Comparison of ENCODE assay signal across 8 cellular contexts in the genomic region with DNA sequence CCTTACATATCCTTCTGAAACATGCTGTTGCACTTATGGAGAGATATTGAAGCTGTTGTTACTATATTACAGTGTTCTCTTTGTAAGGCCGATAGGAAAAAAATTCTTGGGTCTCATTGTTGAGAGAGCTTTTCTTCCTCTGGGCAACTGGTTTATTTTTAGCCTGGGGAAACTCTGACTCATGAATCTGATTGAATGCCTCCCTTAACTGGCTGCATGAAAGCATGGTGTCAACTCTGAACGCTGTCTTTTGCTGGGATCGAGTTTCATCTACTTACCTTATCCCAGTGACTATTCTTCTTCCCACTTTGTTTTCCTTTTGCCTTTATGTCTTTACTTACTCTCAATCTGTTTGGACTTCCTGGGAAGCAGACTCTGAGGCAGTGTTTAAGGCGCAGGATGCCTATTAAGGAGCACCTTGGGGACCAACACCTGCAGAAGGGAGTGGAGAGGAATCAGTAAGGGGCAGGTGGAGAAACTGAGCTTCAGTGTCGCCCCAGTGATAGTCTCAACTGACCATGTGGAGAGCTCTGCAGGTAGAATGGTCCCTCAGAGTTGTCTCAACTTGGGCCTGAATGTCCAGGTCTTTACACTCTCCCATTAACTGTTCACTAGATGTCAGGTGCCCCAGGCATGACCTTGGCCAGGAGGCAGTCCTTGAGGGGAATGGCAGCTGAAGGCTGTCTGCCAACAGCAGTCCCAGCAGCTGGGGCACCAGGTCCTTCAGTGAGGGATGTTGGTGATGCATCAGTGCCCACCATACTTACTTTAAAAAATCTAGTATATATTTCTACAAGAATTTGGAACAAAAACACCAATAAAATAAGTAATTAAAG.
DNase-seq lines count a peak whose midpoint lies in the region; ATAC-seq, FAIRE-seq and TF ChIP-seq lines count a peak whose summit lies in the region.

No MANE protein-coding gene starts in this region.

- CTCF ChIA-PET in HCT116 (lab: Charles Lee): interaction anchor here (0.6 to 1.6 kb wide), 2 partner anchors 44 to 47 kb away, joined by 3 to 4 read pairs; no protein-coding TSS in a partner anchor

- H3K27ac ChIP-seq in HCT116 (ENCODE audit: low read depth, low read length) (peak overlapping the region; percentile 59), sigmoid colon (peak overlapping the region; percentile 64 to 71 (median 70))

- no peaks in the 10 kb centered on the region for H3K79me2 ChIP-seq in HCT116 (ENCODE audit: insufficient read depth, low read length)

- H3K9me2 ChIP-seq in HCT116 (ENCODE audit: insufficient read depth): no peaks in the 10 kb centered on the region

- TF ChIP-seq CTCF in HCT116 (IDR thresholded peaks at IDR 0.05 in 2 of 3, conservative IDR thresholded peaks at IDR 0.05 in 1 of 3; ENCODE audit: borderline replicate concordance in 1 of 3, insufficient read depth in 1 of 3, low read depth in 2 of 3, low read length in 2 of 3) (no peak), sigmoid colon (IDR thresholded peaks at IDR 0.05) (no peak)

- BruUV-seq in HCT116 (replicated peaks; lab: Mats Ljungman, UMichigan): no TSS peak

- H3K9me3 ChIP-seq in HCT116 (ENCODE audit: control insufficient read depth in 1 of 2, insufficient read depth in 1 of 2, low read depth in 1 of 2, low read length in 2 of 2) (no peaks in the 10 kb centered on the region), sigmoid colon (no peaks in the 10 kb centered on the region)

- intact Hi-C loops in HCT116 (cut with micrococcal nuclease) (no loop called here), sigmoid colon (cut with DNase I) (no loop called here)

- H3K36me3 ChIP-seq in HCT116 (ENCODE audit: control insufficient read depth in 1 of 2, insufficient read depth in 2 of 2, low read length in 2 of 2): no peaks in the 10 kb centered on the region
- no peaks in the 10 kb centered on the region for H3K36me3 ChIP-seq in sigmoid colon

- H4K20me1 ChIP-seq in HCT116 (ENCODE audit: insufficient read depth): no peaks in the 10 kb centered on the region

- H3K9ac ChIP-seq in HCT116 (ENCODE audit: low read length): peak overlapping the region; percentile 32

- H2AFZ ChIP-seq in HCT116 (ENCODE audit: low read depth, low read length, poor library complexity, severe bottlenecking): peak overlapping the region; percentile 39

- H3K4me3 ChIP-seq in HCT116 (replicated peaks in 1 of 2; ENCODE audit: low read depth in 1 of 2, low read length in 2 of 2): peak overlapping the region in 1 of 2 experiments; percentile 34; a peak in 2 of 4 replicates
- no peak overlapping the region for H3K4me3 ChIP-seq in sigmoid colon

- WGBS in sigmoid colon, 2 donors: 70 to 84% methylated on average over 5 of the region's 5 CpGs

- in situ Hi-C loops in SK-MEL-5 (cut with HindIII; ENCODE audit: low pct_unique_long_range_greater_than_20kb, low sequenced_read_pairs): no loop called here

- ATAC-seq in HCT116: peak; percentile 82

- peaks cover 13 to 27% of the 10 kb centered on the region in 2 experiments for H3K4me1 ChIP-seq in HCT116 (ENCODE audit: control insufficient read depth in 1 of 2, insufficient read depth in 2 of 2, low read length in 2 of 2)
- H3K4me1 ChIP-seq in sigmoid colon: peaks cover 4 to 28% (median 24%) of the 10 kb centered on the region in 4 donors

- no peak for FAIRE-seq in GM19239 (lab: Jason Lieb, UNC)

- TF ChIP-seq EP300 in sigmoid colon (IDR thresholded peaks at IDR 0.05): no peak

- POLR2A ChIA-PET in HCT116 (lab: Charles Lee): no interaction called here

- H3K4me2 ChIP-seq in HCT116 (ENCODE audit: low read length): peak overlapping the region; percentile 66

- no peak for TF ChIP-seq POLR2A in HCT116 (IDR thresholded peaks at IDR 0.05; ENCODE audit: borderline replicate concordance, extremely low read depth, insufficient read depth, insufficient read length)
- no peak for TF ChIP-seq POLR2A in sigmoid colon (IDR thresholded peaks at IDR 0.05)

- TF ChIP-seq RAD21 in HCT116 (IDR thresholded peaks at IDR 0.05; ENCODE audit: low read depth): no peak

- RAD21 ChIA-PET in HCT116 (lab: Charles Lee; ENCODE audit: low non-redundant PET in 1 of 2, low total read pairs in 2 of 2, uncharacterized antibody in 2 of 2, unreplicated experiment in 2 of 2): no interaction called here

- peak; percentile 71 for DNase-seq in HCT116 (ENCODE audit: low read depth, low spot score)
- peak; percentile 97 for DNase-seq in SK-MEL-5 (ENCODE audit: low read depth, low spot score)
- peak; percentile 82 for DNase-seq in glomerular endothelial cell (ENCODE audit: extremely low read depth, low read depth, low spot score)
- no peak for DNase-seq in sigmoid colon
- DNase-seq in stimulated activated CD4-positive, alpha-beta T cell treated with anti-CD3 and anti-CD28 coated beads, Interleukin-2, amount 100 ng/mL, for 24 hours: no peak
- DNase-seq in NCI-H524 treated with DMSO at 0.1 percent for 48 hours (lab: John Stamatoyannopoulos, UW): no peak
- DNase-seq in GM19239 (ENCODE audit: insufficient read length, low spot score): no peak
- DNase-seq in GM19240 (ENCODE audit: insufficient read length, low spot score): no peak

- H3K27me3 ChIP-seq in HCT116 (ENCODE audit: insufficient read depth, low read length) (no peaks in the 10 kb centered on the region), sigmoid colon (no peaks in the 10 kb centered on the region)

TF ChIP-seq in HCT116, 20 proteins besides CTCF, POLR2A, EP300 and RAD21 (continues in another document):
- TF ChIP-seq, protein P1, sequence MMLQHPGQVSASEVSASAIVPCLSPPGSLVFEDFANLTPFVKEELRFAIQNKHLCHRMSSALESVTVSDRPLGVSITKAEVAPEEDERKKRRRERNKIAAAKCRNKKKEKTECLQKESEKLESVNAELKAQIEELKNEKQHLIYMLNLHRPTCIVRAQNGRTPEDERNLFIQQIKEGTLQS (IDR thresholded peaks at IDR 0.05): 0 out of 2 replicates have a peak, but pooled peaks have one; percentile 25
- TF ChIP-seq EGR1 (IDR thresholded peaks at IDR 0.05; ENCODE audit: low read depth) (no peak; the same call in 1 of the 2 replicates), SIN3A (IDR thresholded peaks at IDR 0.05; ENCODE audit: low read depth) (no peak), CEBPB (IDR thresholded peaks at IDR 0.05; ENCODE audit: low read depth) (0 out of 2 replicates have a peak, but pooled peaks have one; percentile 16), YY1 (IDR thresholded peaks at IDR 0.05; ENCODE audit: extremely low read depth, insufficient replicate concordance, low read depth, low read length) (no peak), ELF1 (IDR thresholded peaks at IDR 0.05; ENCODE audit: borderline replicate concordance, low read depth) (no peak), POLR2AphosphoS5 (IDR thresholded peaks at IDR 0.05; ENCODE audit: low read depth, low read length) (peak; percentile 29; the same call in 1 of the 2 replicates), JUND (IDR thresholded peaks at IDR 0.05) (peak; percentile 83), CBX3 (IDR thresholded peaks at IDR 0.05; ENCODE audit: low read depth) (peak; percentile 77), EZH2 (IDR thresholded peaks at IDR 0.05) (no peak), ZFX (IDR thresholded peaks at IDR 0.05) (no peak), ZNF274 (IDR thresholded peaks at IDR 0.05; ENCODE audit: low read depth, low read length) (no peak), EZH2phosphoT487 (IDR thresholded peaks at IDR 0.05; ENCODE audit: borderline replicate concordance) (no peak)
- TF ChIP-seq, protein P2, sequence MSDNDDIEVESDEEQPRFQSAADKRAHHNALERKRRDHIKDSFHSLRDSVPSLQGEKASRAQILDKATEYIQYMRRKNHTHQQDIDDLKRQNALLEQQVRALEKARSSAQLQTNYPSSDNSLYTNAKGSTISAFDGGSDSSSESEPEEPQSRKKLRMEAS (IDR thresholded peaks at IDR 0.05): 0 out of 2 replicates have a peak, but pooled peaks have one; percentile 38
- TF ChIP-seq, protein P3, sequence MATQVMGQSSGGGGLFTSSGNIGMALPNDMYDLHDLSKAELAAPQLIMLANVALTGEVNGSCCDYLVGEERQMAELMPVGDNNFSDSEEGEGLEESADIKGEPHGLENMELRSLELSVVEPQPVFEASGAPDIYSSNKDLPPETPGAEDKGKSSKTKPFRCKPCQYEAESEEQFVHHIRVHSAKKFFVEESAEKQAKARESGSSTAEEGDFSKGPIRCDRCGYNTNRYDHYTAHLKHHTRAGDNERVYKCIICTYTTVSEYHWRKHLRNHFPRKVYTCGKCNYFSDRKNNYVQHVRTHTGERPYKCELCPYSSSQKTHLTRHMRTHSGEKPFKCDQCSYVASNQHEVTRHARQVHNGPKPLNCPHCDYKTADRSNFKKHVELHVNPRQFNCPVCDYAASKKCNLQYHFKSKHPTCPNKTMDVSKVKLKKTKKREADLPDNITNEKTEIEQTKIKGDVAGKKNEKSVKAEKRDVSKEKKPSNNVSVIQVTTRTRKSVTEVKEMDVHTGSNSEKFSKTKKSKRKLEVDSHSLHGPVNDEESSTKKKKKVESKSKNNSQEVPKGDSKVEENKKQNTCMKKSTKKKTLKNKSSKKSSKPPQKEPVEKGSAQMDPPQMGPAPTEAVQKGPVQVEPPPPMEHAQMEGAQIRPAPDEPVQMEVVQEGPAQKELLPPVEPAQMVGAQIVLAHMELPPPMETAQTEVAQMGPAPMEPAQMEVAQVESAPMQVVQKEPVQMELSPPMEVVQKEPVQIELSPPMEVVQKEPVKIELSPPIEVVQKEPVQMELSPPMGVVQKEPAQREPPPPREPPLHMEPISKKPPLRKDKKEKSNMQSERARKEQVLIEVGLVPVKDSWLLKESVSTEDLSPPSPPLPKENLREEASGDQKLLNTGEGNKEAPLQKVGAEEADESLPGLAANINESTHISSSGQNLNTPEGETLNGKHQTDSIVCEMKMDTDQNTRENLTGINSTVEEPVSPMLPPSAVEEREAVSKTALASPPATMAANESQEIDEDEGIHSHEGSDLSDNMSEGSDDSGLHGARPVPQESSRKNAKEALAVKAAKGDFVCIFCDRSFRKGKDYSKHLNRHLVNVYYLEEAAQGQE (IDR thresholded peaks at IDR 0.05; ENCODE audit: low read depth): no peak
- TF ChIP-seq, protein P4, sequence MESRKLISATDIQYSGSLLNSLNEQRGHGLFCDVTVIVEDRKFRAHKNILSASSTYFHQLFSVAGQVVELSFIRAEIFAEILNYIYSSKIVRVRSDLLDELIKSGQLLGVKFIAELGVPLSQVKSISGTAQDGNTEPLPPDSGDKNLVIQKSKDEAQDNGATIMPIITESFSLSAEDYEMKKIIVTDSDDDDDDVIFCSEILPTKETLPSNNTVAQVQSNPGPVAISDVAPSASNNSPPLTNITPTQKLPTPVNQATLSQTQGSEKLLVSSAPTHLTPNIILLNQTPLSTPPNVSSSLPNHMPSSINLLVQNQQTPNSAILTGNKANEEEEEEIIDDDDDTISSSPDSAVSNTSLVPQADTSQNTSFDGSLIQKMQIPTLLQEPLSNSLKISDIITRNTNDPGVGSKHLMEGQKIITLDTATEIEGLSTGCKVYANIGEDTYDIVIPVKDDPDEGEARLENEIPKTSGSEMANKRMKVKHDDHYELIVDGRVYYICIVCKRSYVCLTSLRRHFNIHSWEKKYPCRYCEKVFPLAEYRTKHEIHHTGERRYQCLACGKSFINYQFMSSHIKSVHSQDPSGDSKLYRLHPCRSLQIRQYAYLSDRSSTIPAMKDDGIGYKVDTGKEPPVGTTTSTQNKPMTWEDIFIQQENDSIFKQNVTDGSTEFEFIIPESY (IDR thresholded peaks at IDR 0.05; ENCODE audit: extremely low read depth, insufficient replicate concordance, low read length): no peak

Comparison
In these comparisons a context has a peak if more than half of its experiments do, and no peak if none do; other contexts are left out.
1. DNase-seq: peak in HCT116 (single experiment), SK-MEL-5 (single experiment) and glomerular endothelial cell (single experiment); none in sigmoid colon (single experiment), stimulated activated CD4-positive, alpha-beta T cell treated with anti-CD3 and anti-CD28 coated beads, Interleukin-2, amount 100 ng/mL, for 24 hours (0 of 2), NCI-H524 treated with DMSO at 0.1 percent for 48 hours (single experiment), GM19239 (single experiment) and GM19240 (single experiment).